Comparison of ENCODE assay signal across 26 cellular contexts in genomic region chr2:56985609-56986008, GRCh38.
DNase-seq lines count a peak whose midpoint lies in the region; ATAC-seq and TF ChIP-seq lines count a peak whose summit lies in the region.
"Had no signal": no experiment of that assay in that cellular context is flagged by ENCODE, and none has a peak within 500 bp of the region (broad histone marks: within the 10 kb centered on the region; RNA-seq: fewer than 3 reads in every experiment).

No MANE protein-coding gene starts in this region.

- intact Hi-C loops in left lung (cut with DNase I) = no loop called here
- intact Hi-C loops in aorta (cut with DNase I) = no loop called here

- POLR2A ChIA-PET in GM10248 (lab: Yijun Ruan, JAX) = no interaction called here

- H3K4me3 ChIP-seq in RWPE2 (ENCODE audit: severe bottlenecking) (no peak overlapping the region), left lung (no peak overlapping the region), suprapubic skin (no peak overlapping the region), aorta (ENCODE audit: low read length in 2 of 2) (no peak overlapping the region)
- H3K4me3 ChIP-seq: coronary artery, left ventricle myocardium inferior, PC-9 had no signal

- CTCF ChIA-PET in GM10248 (lab: Yijun Ruan, JAX) = no interaction called here

- TF ChIP-seq POLR2A in suprapubic skin (IDR thresholded peaks at IDR 0.05) = no peak

- TF ChIP-seq CTCF in GM10248 (IDR thresholded peaks at IDR 0.05; ENCODE audit: control extremely low read depth, extremely low read depth, low read depth, missing control alignments) = no peak
- peak; percentile 35 for TF ChIP-seq CTCF in RWPE2 (IDR thresholded peaks at IDR 0.05; ENCODE audit: poor library complexity, severe bottlenecking)
- no peak for TF ChIP-seq CTCF in left lung (IDR thresholded peaks at IDR 0.05)
- TF ChIP-seq CTCF in suprapubic skin (IDR thresholded peaks at IDR 0.05) = no peak

- no peaks in the 10 kb centered on the region for H3K9me3 ChIP-seq in RWPE2 (ENCODE audit: severe bottlenecking)
- H3K9me3 ChIP-seq in left lung = peaks cover 0 to 24% of the 10 kb centered on the region in 2 donors
- H3K9me3 ChIP-seq in suprapubic skin = peaks cover 6% of the 10 kb centered on the region
- peaks cover 3% of the 10 kb centered on the region for H3K9me3 ChIP-seq in aorta (ENCODE audit: control insufficient read depth, low read length)

- H3K36me3 ChIP-seq in RWPE2 (ENCODE audit: low read depth) (no peaks in the 10 kb centered on the region), left lung (no peaks in the 10 kb centered on the region), suprapubic skin (no peaks in the 10 kb centered on the region), aorta (ENCODE audit: control insufficient read depth in 1 of 2, insufficient read depth in 2 of 2, low read length in 1 of 2) (no peaks in the 10 kb centered on the region)
- H3K36me3 ChIP-seq: left ventricle myocardium inferior had no signal

- H3K27ac ChIP-seq in RWPE2 (ENCODE audit: poor library complexity, severe bottlenecking) = no peak overlapping the region
- no peak overlapping the region for H3K27ac ChIP-seq in left lung
- H3K27ac ChIP-seq in suprapubic skin = no peak overlapping the region
- no peak overlapping the region for H3K27ac ChIP-seq in aorta (ENCODE audit: low read depth in 1 of 2, low read length in 2 of 2)
- H3K27ac ChIP-seq: coronary artery, left ventricle myocardium inferior, PC-9 had no signal

- H3K27me3 ChIP-seq in RWPE2 (ENCODE audit: insufficient read depth, poor library complexity, severe bottlenecking) (no peaks in the 10 kb centered on the region), left lung (no peaks in the 10 kb centered on the region), suprapubic skin (no peaks in the 10 kb centered on the region), aorta (ENCODE audit: control insufficient read depth in 1 of 2, insufficient read depth in 2 of 2, low read length in 1 of 2) (no peaks in the 10 kb centered on the region)

- DNase-seq in GM10248 (ENCODE audit: extremely low spot score) (peak; percentile 8), RWPE2 (ENCODE audit: low spot score) (no peak), left lung (no peak), suprapubic skin (ENCODE audit: low spot score in 2 of 2) (no peak), aorta (no peak)
- DNase-seq in activated CD4-positive, alpha-beta T cell treated with anti-CD3 and anti-CD28 coated beads for 1 hour = no peak
- DNase-seq: activated CD4-positive, alpha-beta T cell treated with anti-CD3 and anti-CD28 coated beads for 36 hours; activated CD8-positive, alpha-beta memory T cell treated with anti-CD3 and anti-CD28 coated beads, Interleukin-2, amount 50 U/mL, for 48 hours; activated CD8-positive, alpha-beta T cell treated with anti-CD3 and anti-CD28 coated beads for 36 hours; AML-193; anterior cingulate cortex; Calu3; CD4-positive, CD25-positive, alpha-beta regulatory T cell; DND-41; effector CD8-positive, alpha-beta T cell; left ventricle myocardium inferior; mesenchymal stem cell; NCI-H1092 treated with DMSO at 0.1 percent for 48 hours; NCI-H2029; NCI-H524 treated with DMSO at 0.1 percent for 48 hours; PC-9; stimulated activated CD4-positive, alpha-beta T cell treated with anti-CD3 and anti-CD28 coated beads, Interleukin-4, amount 100 ng/mL, for 4 hours; trophoblast cell had no signal

- no peak for TF ChIP-seq EP300 in suprapubic skin (IDR thresholded peaks at IDR 0.05)

- ATAC-seq in GM19351 (IDR thresholded peaks at IDR 0.05; ENCODE audit: unreplicated experiment) = peak; percentile 54
- ATAC-seq in HG02870 (IDR thresholded peaks at IDR 0.05; ENCODE audit: unreplicated experiment) = peak; percentile 62
- no peak for ATAC-seq in RWPE2 (ENCODE audit: low read depth)
- ATAC-seq in left lung = no peak
- ATAC-seq in aorta (ENCODE audit: low FRiP score) = no peak
- ATAC-seq: activated CD4-positive, alpha-beta T cell treated with anti-CD3 and anti-CD28 coated beads for 36 hours; activated CD8-positive, alpha-beta T cell treated with anti-CD3 and anti-CD28 coated beads for 36 hours had no signal

- H3K4me1 ChIP-seq in RWPE2 (ENCODE audit: insufficient read depth, poor library complexity, severe bottlenecking) (no peaks in the 10 kb centered on the region), left lung (no peaks in the 10 kb centered on the region), suprapubic skin (no peaks in the 10 kb centered on the region), aorta (ENCODE audit: control insufficient read depth in 1 of 2, insufficient read depth in 2 of 2, low read length in 2 of 2) (no peaks in the 10 kb centered on the region)
- H3K4me1 ChIP-seq: left ventricle myocardium inferior had no signal

Comparison
In these comparisons a context has a peak if more than half of its experiments do, and no peak if none do; other contexts are left out.
1. ATAC-seq: peak in GM19351 (single experiment) and HG02870 (single experiment); none in RWPE2 (single experiment), left lung (single experiment) and aorta (single experiment).